In the genomic region with DNA sequence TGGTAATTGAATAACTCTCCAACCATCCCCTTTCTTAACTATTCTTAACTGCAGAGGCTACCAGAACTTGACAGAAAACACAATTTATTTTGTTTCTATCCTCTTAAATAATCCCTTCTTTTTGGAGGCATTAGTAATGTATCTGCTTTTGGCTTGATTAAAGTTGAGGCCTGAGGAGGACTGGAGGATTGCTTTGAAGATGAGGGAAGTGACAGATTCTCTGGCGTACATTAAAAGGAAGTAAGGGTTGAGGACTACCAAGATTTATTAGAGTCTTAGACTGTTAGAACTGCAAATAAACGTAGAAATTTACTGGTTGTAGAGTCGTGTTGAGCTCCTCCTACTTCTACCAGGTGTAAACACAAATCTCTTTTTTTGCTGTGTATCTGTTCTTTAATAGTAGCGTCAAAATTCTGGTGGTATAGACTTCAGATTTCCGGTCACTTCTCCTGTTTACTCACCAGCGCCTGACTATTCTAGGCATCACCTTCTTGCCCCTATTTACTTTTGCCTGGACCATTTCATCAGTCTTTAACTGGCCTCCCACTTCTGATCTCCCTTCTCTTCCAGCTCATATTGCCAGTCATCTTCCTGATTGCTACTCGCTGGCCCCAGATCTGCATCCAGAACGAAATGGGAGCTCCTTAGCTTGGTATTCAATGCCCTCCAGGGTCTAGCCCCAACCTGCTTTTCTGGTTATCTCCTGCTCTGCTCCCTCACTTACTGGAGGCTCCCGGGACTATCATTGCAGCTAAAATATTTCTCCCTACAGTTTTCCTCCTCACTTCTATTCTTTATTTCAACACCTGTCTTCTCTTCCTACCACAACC, we compare ENCODE assay signal across 1 cellular context.
TF ChIP-seq lines count a peak whose summit lies in the region.

No MANE protein-coding gene starts in this region.

TF ChIP-seq in K562, 482 proteins besides CTCF, POLR2A, EP300 and RAD21:
- TF ChIP-seq RBFOX2 (IDR thresholded peaks at IDR 0.05; ENCODE audit: low read depth, low read length) (peak; percentile 57), ARID4B (CRISPR knock-in tag; IDR thresholded peaks at IDR 0.05) (no peak), TCF7 (IDR thresholded peaks at IDR 0.05; ENCODE audit: borderline replicate concordance) (no peak), THRB (CRISPR knock-in tag; conservative IDR thresholded peaks at IDR 0.05) (no peak), PHB2 (IDR thresholded peaks at IDR 0.05; ENCODE audit: low read depth) (no peak), TAF7 (tag; IDR thresholded peaks at IDR 0.05) (no peak), STAT5B (CRISPR knock-in tag; IDR thresholded peaks at IDR 0.05) (no peak)
